In genomic region chr11:12110714-12111481, GRCh38 we compare ENCODE assay signal across 1 cellular context.
TF ChIP-seq lines count a peak whose summit lies in the region.

No MANE protein-coding gene starts in this region.

TF ChIP-seq in K562, 482 proteins besides CTCF, POLR2A, EP300 and RAD21 (continued from another document and continues in another):
- TF ChIP-seq FUS (optimal IDR thresholded peaks at IDR 0.05; ENCODE audit: low read depth, low read length), result no peak
- no peak for TF ChIP-seq KLF6 (CRISPR knock-in tag; IDR thresholded peaks at IDR 0.05; ENCODE audit: borderline replicate concordance)
- no peak for TF ChIP-seq IRF2 (CRISPR knock-in tag; IDR thresholded peaks at IDR 0.05)
- TF ChIP-seq, protein P1, sequence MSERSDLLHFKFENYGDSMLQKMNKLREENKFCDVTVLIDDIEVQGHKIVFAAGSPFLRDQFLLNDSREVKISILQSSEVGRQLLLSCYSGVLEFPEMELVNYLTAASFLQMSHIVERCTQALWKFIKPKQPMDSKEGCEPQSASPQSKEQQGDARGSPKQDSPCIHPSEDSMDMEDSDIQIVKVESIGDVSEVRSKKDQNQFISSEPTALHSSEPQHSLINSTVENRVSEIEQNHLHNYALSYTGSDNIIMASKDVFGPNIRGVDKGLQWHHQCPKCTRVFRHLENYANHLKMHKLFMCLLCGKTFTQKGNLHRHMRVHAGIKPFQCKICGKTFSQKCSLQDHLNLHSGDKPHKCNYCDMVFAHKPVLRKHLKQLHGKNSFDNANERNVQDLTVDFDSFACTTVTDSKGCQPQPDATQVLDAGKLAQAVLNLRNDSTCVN (CRISPR knock-in tag; IDR thresholded peaks at IDR 0.05), result no peak
- TF ChIP-seq BRD4 (IDR thresholded peaks at IDR 0.05), result no peak
- no peak for TF ChIP-seq PYGO2 (tag; IDR thresholded peaks at IDR 0.05)
- TF ChIP-seq PTTG1 (tag; IDR thresholded peaks at IDR 0.05; ENCODE audit: low read depth), result no peak
- no peak for TF ChIP-seq RAD51 (IDR thresholded peaks at IDR 0.05; ENCODE audit: borderline replicate concordance, low read depth)
- 0 out of 2 replicates have a peak, but pooled peaks have one; percentile 16 for TF ChIP-seq USF1 (CRISPR knock-in tag; IDR thresholded peaks at IDR 0.05)
- TF ChIP-seq, protein P2, sequence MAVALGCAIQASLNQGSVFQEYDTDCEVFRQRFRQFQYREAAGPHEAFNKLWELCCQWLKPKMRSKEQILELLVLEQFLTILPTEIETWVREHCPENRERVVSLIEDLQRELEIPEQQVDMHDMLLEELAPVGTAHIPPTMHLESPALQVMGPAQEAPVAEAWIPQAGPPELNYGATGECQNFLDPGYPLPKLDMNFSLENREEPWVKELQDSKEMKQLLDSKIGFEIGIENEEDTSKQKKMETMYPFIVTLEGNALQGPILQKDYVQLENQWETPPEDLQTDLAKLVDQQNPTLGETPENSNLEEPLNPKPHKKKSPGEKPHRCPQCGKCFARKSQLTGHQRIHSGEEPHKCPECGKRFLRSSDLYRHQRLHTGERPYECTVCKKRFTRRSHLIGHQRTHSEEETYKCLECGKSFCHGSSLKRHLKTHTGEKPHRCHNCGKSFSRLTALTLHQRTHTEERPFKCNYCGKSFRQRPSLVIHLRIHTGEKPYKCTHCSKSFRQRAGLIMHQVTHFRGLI (CRISPR knock-in tag; IDR thresholded peaks at IDR 0.05), result no peak
- TF ChIP-seq ZNF445 (CRISPR knock-in tag; IDR thresholded peaks at IDR 0.05; ENCODE audit: low read depth), result no peak
- TF ChIP-seq CXXC5 (CRISPR knock-in tag; IDR thresholded peaks at IDR 0.05), result no peak
- TF ChIP-seq NRF1 (conservative IDR thresholded peaks at IDR 0.05 in 1 of 2, IDR thresholded peaks at IDR 0.05 in 1 of 2), result no peak
- no peak for TF ChIP-seq HMGN3 (IDR thresholded peaks at IDR 0.05; ENCODE audit: borderline replicate concordance, extremely low read depth, insufficient read length, low read depth, low read length)
- TF ChIP-seq, protein P3, sequence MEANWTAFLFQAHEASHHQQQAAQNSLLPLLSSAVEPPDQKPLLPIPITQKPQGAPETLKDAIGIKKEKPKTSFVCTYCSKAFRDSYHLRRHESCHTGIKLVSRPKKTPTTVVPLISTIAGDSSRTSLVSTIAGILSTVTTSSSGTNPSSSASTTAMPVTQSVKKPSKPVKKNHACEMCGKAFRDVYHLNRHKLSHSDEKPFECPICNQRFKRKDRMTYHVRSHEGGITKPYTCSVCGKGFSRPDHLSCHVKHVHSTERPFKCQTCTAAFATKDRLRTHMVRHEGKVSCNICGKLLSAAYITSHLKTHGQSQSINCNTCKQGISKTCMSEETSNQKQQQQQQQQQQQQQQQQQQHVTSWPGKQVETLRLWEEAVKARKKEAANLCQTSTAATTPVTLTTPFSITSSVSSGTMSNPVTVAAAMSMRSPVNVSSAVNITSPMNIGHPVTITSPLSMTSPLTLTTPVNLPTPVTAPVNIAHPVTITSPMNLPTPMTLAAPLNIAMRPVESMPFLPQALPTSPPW (CRISPR knock-in tag; IDR thresholded peaks at IDR 0.05), result no peak
- TF ChIP-seq PHTF2 (CRISPR knock-in tag; IDR thresholded peaks at IDR 0.05), result no peak
- no peak for TF ChIP-seq ESRRA (IDR thresholded peaks at IDR 0.05; ENCODE audit: borderline replicate concordance, low read depth)
- no peak for TF ChIP-seq HDGF (IDR thresholded peaks at IDR 0.05)
- no peak for TF ChIP-seq ZNF717 (CRISPR knock-in tag; IDR thresholded peaks at IDR 0.05)
- no peak for TF ChIP-seq HNRNPK (IDR thresholded peaks at IDR 0.05; ENCODE audit: low read depth, low read length, poor library complexity, severe bottlenecking)
- no peak for TF ChIP-seq SRSF7 (optimal IDR thresholded peaks at IDR 0.05; ENCODE audit: low read depth, low read length)
- no peak for TF ChIP-seq PHB2 (IDR thresholded peaks at IDR 0.05; ENCODE audit: low read depth)
- TF ChIP-seq SIX5 (IDR thresholded peaks at IDR 0.05; ENCODE audit: borderline replicate concordance in 1 of 2, insufficient read depth in 1 of 2, low read depth in 1 of 2, low read length in 2 of 2), result no peak
- no peak for TF ChIP-seq DDX20 (tag; IDR thresholded peaks at IDR 0.05; ENCODE audit: low read depth)
- TF ChIP-seq CEBPB (tag; IDR thresholded peaks at IDR 0.05), result no peak
- no peak for TF ChIP-seq ZNF197 (CRISPR knock-in tag; IDR thresholded peaks at IDR 0.05; ENCODE audit: low read depth)
- TF ChIP-seq TEAD1 (CRISPR knock-in tag; IDR thresholded peaks at IDR 0.05), result peak in 1 of 2 experiments; percentile 67; a peak in 1 of 4 replicates
- no peak for TF ChIP-seq ZNF143 (CRISPR knock-in tag; IDR thresholded peaks at IDR 0.05)
- TF ChIP-seq RBFOX2 (IDR thresholded peaks at IDR 0.05; ENCODE audit: low read depth, low read length), result peak; percentile 60
- TF ChIP-seq JUN (IDR thresholded peaks at IDR 0.05; ENCODE audit: borderline replicate concordance, low read depth, low read length), result no peak
- TF ChIP-seq JUN (CRISPR knock-in tag; IDR thresholded peaks at IDR 0.05; ENCODE audit: borderline replicate concordance), result 0 out of 2 replicates have a peak, but pooled peaks have one; percentile 28
- TF ChIP-seq IRF1 (CRISPR knock-in tag; IDR thresholded peaks at IDR 0.05; ENCODE audit: borderline replicate concordance), result no peak
- TF ChIP-seq KAT8 (IDR thresholded peaks at IDR 0.05; ENCODE audit: low read depth), result no peak
- no peak for TF ChIP-seq ESRRB (CRISPR knock-in tag; IDR thresholded peaks at IDR 0.05; ENCODE audit: borderline replicate concordance)
- TF ChIP-seq ATF1 (CRISPR knock-in tag; IDR thresholded peaks at IDR 0.05), result no peak
- TF ChIP-seq ATF1 (tag; IDR thresholded peaks at IDR 0.05), result no peak
- TF ChIP-seq TRIM28 (IDR thresholded peaks at IDR 0.05), result no peak
- 0 out of 2 replicates have a peak, but pooled peaks have one; percentile 20 for TF ChIP-seq GABPB1 (CRISPR knock-in tag; IDR thresholded peaks at IDR 0.05)
- TF ChIP-seq NR3C1 (CRISPR knock-in tag; IDR thresholded peaks at IDR 0.05), result 0 out of 2 replicates have a peak, but pooled peaks have one; percentile 44
- no peak for TF ChIP-seq TCF7 (IDR thresholded peaks at IDR 0.05; ENCODE audit: borderline replicate concordance)
- no peak for TF ChIP-seq BDP1 (IDR thresholded peaks at IDR 0.05; ENCODE audit: insufficient read depth, insufficient read length)
- no peak for TF ChIP-seq ZNF212 (CRISPR knock-in tag; IDR thresholded peaks at IDR 0.05)
- TF ChIP-seq ZFP36 (IDR thresholded peaks at IDR 0.05; ENCODE audit: low read depth, low read length, partially characterized antibody), result no peak
- TF ChIP-seq ZNF232 (CRISPR knock-in tag; IDR thresholded peaks at IDR 0.05), result no peak
- TF ChIP-seq ZNF668 (CRISPR knock-in tag; IDR thresholded peaks at IDR 0.05), result no peak
- TF ChIP-seq FOXP1 (CRISPR knock-in tag; IDR thresholded peaks at IDR 0.05), result peak; percentile 38; the same call in 1 of the 2 replicates
- peak; percentile 45; the same call in 1 of the 2 replicates for TF ChIP-seq ZNF511 (CRISPR knock-in tag; IDR thresholded peaks at IDR 0.05)
- TF ChIP-seq, protein P4, sequence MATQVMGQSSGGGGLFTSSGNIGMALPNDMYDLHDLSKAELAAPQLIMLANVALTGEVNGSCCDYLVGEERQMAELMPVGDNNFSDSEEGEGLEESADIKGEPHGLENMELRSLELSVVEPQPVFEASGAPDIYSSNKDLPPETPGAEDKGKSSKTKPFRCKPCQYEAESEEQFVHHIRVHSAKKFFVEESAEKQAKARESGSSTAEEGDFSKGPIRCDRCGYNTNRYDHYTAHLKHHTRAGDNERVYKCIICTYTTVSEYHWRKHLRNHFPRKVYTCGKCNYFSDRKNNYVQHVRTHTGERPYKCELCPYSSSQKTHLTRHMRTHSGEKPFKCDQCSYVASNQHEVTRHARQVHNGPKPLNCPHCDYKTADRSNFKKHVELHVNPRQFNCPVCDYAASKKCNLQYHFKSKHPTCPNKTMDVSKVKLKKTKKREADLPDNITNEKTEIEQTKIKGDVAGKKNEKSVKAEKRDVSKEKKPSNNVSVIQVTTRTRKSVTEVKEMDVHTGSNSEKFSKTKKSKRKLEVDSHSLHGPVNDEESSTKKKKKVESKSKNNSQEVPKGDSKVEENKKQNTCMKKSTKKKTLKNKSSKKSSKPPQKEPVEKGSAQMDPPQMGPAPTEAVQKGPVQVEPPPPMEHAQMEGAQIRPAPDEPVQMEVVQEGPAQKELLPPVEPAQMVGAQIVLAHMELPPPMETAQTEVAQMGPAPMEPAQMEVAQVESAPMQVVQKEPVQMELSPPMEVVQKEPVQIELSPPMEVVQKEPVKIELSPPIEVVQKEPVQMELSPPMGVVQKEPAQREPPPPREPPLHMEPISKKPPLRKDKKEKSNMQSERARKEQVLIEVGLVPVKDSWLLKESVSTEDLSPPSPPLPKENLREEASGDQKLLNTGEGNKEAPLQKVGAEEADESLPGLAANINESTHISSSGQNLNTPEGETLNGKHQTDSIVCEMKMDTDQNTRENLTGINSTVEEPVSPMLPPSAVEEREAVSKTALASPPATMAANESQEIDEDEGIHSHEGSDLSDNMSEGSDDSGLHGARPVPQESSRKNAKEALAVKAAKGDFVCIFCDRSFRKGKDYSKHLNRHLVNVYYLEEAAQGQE (CRISPR knock-in tag; IDR thresholded peaks at IDR 0.05; ENCODE audit: low read depth), result no peak
- TF ChIP-seq SOX6 (IDR thresholded peaks at IDR 0.05), result no peak
- peak; percentile 32; the same call in 1 of the 2 replicates for TF ChIP-seq PHF8 (IDR thresholded peaks at IDR 0.05; ENCODE audit: borderline replicate concordance, low read length)
- TF ChIP-seq, protein P5, sequence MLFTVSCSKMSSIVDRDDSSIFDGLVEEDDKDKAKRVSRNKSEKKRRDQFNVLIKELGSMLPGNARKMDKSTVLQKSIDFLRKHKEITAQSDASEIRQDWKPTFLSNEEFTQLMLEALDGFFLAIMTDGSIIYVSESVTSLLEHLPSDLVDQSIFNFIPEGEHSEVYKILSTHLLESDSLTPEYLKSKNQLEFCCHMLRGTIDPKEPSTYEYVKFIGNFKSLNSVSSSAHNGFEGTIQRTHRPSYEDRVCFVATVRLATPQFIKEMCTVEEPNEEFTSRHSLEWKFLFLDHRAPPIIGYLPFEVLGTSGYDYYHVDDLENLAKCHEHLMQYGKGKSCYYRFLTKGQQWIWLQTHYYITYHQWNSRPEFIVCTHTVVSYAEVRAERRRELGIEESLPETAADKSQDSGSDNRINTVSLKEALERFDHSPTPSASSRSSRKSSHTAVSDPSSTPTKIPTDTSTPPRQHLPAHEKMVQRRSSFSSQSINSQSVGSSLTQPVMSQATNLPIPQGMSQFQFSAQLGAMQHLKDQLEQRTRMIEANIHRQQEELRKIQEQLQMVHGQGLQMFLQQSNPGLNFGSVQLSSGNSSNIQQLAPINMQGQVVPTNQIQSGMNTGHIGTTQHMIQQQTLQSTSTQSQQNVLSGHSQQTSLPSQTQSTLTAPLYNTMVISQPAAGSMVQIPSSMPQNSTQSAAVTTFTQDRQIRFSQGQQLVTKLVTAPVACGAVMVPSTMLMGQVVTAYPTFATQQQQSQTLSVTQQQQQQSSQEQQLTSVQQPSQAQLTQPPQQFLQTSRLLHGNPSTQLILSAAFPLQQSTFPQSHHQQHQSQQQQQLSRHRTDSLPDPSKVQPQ (CRISPR knock-in tag; IDR thresholded peaks at IDR 0.05; ENCODE audit: borderline replicate concordance), result no peak
- 0 out of 2 replicates have a peak, but pooled peaks have one; percentile 46 for TF ChIP-seq NKRF (IDR thresholded peaks at IDR 0.05; ENCODE audit: borderline replicate concordance)
- TF ChIP-seq RNF2 (IDR thresholded peaks at IDR 0.05), result no peak
- no peak for TF ChIP-seq ZNF79 (CRISPR knock-in tag; IDR thresholded peaks at IDR 0.05; ENCODE audit: low read depth)
- TF ChIP-seq CREB1 (IDR thresholded peaks at IDR 0.05), result no peak
- TF ChIP-seq CREB1 (CRISPR knock-in tag; IDR thresholded peaks at IDR 0.05), result no peak
- TF ChIP-seq CHCHD3 (CRISPR knock-in tag; IDR thresholded peaks at IDR 0.05), result no peak
- TF ChIP-seq ARID1B (IDR thresholded peaks at IDR 0.05), result no peak
- TF ChIP-seq KDM4B (IDR thresholded peaks at IDR 0.05; ENCODE audit: borderline replicate concordance in 2 of 2, low read depth in 1 of 2), result no peak
- TF ChIP-seq ZBTB34 (CRISPR knock-in tag; IDR thresholded peaks at IDR 0.05), result no peak
- TF ChIP-seq ADNP (tag; IDR thresholded peaks at IDR 0.05), result no peak
- no peak for TF ChIP-seq PTRF (tag; IDR thresholded peaks at IDR 0.05)
